9 cellular contexts compared by ENCODE assay signal in the genomic region with DNA sequence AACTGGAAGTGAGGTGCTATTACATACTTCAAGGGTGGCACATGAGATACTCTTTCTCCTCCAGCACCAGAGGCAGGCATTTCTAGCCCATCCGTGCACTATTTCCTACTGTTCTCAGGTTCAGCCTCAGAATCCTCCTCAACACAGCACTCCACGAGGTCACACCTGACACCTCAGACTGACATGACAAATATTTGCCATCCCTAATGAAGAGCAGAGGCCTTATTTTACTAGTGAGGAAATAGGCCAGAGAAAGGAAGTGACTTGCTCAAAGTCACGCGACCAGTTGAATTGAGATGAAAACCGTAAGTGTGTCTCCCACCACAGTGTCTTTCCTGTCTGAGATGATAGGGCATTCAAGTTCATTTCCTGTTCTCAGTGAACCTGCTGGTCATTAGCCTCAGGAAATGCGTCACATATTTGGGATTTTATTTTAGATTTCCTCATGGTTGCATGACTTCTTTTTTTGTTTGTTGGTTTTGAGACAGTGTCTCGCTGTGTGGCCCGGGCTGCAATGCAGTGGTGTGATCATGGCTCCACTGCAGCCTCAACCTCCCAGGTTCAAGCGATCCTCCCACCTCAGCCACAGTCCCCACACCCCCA. TPM values are rescaled to one million over a fixed set of nuclear protein-coding genes. Genes with fewer than 3 reads are reported as not detected.
DNase-seq lines count a peak whose midpoint lies in the region; ATAC-seq and TF ChIP-seq lines count a peak whose summit lies in the region.
"Had no signal": no experiment of that assay in that cellular context is flagged by ENCODE, and none has a peak within 500 bp of the region (broad histone marks: within the 10 kb centered on the region; RNA-seq: fewer than 3 reads in every experiment).

No MANE protein-coding gene starts in this region.

- intact Hi-C loops in Right ventricle myocardium inferior (cut with DNase I), result no loop called here
- intact Hi-C loops in activated B cell treated with CpG ODN at 0.5 μM for 24 hours (cut with micrococcal nuclease), result no loop called here
- intact Hi-C loops in gastrocnemius medialis (cut with DNase I; ENCODE audit: low total_unique reads), result no loop called here

- H3K4me3 ChIP-seq in right atrium auricular region, result no peak overlapping the region
- no peak overlapping the region for H3K4me3 ChIP-seq in gastrocnemius medialis
- no peak overlapping the region for H3K4me3 ChIP-seq in hepatocyte

- no peaks in the 10 kb centered on the region for H3K9me2 ChIP-seq in hepatocyte (replicated peaks; ENCODE audit: insufficient read depth)

- DNase-seq in Right ventricle myocardium inferior (ENCODE audit: missing footprints) (no peak), right atrium auricular region (ENCODE audit: low spot score) (no peak), activated B cell treated with CpG ODN at 0.5 μM for 24 hours (no peak), gastrocnemius medialis (no peak), hepatocyte (ENCODE audit: low spot score) (no peak), NCI-H1105 (lab: John Stamatoyannopoulos, UW) (no peak), nucleus accumbens (lab: John Stamatoyannopoulos, UW) (no peak)
- peak; percentile 25 to 80 for DNase-seq in central memory CD8-positive, alpha-beta T cell (ENCODE audit: low spot score in 2 of 2)

- H3K79me2 ChIP-seq in hepatocyte, result no peaks in the 10 kb centered on the region

- no peak overlapping the region for H3K4me2 ChIP-seq in hepatocyte

- TF ChIP-seq POLR2A in gastrocnemius medialis (IDR thresholded peaks at IDR 0.05), result no peak

- H3K27ac ChIP-seq in right atrium auricular region (peak overlapping the region in 1 of 2 donors; percentile 48), gastrocnemius medialis (peak overlapping the region; percentile 13 to 52 (median 45)), hepatocyte (no peak overlapping the region)

- TF ChIP-seq CTCF in right atrium auricular region (IDR thresholded peaks at IDR 0.05) (no peak), activated B cell treated with CpG ODN at 0.5 μM for 24 hours (IDR thresholded peaks at IDR 0.05) (no peak), gastrocnemius medialis (IDR thresholded peaks at IDR 0.05 in 4 of 5, conservative IDR thresholded peaks at IDR 0.05 in 1 of 5) (no peak), hepatocyte (IDR thresholded peaks at IDR 0.05; ENCODE audit: poor library complexity) (no peak)

- H3K27me3 Mint-ChIP-seq in activated B cell treated with CpG ODN at 0.5 μM for 24 hours, result peaks cover under 1% of the 10 kb centered on the region
- H3K27me3 Mint-ChIP-seq in central memory CD8-positive, alpha-beta T cell, result peaks cover 8% of the 10 kb centered on the region

- H3K4me3 Mint-ChIP-seq in activated B cell treated with CpG ODN at 0.5 μM for 24 hours, result peak overlapping the region; percentile 53
- H3K4me3 Mint-ChIP-seq in central memory CD8-positive, alpha-beta T cell, result peak overlapping the region; percentile 43

- H4K20me1 ChIP-seq in hepatocyte (ENCODE audit: insufficient read depth, poor library complexity, severe bottlenecking), result no peaks in the 10 kb centered on the region

- POLR2A ChIA-PET in activated B cell treated with CpG ODN at 0.5 μM for 24 hours (lab: Charles Lee), result interaction anchor here (0.6 to 1.3 kb wide), 2 partner anchors 11 to 163 kb away, joined by 3 read pairs; no protein-coding TSS in a partner anchor

- peak overlapping the region; percentile 84 for H3K27ac Mint-ChIP-seq in activated B cell treated with CpG ODN at 0.5 μM for 24 hours
- H3K27ac Mint-ChIP-seq in central memory CD8-positive, alpha-beta T cell (ENCODE audit: low read depth), result peak overlapping the region; percentile 97

- in situ Hi-C loops in gastrocnemius medialis (cut with MboI; ENCODE audit: low sequenced_read_pairs in 4 of 4), result no loop called here

- CTCF ChIA-PET in activated B cell treated with CpG ODN at 0.5 μM for 24 hours (lab: Charles Lee), result interaction anchor here (1.9 kb wide), 1 partner anchor 17 kb away, joined by 4 read pairs; no protein-coding TSS in a partner anchor

- H3K4me1 Mint-ChIP-seq in activated B cell treated with CpG ODN at 0.5 μM for 24 hours, result peaks cover 22% of the 10 kb centered on the region
- H3K4me1 Mint-ChIP-seq in central memory CD8-positive, alpha-beta T cell, result peaks cover 19% of the 10 kb centered on the region

- no peaks in the 10 kb centered on the region for H3K36me3 ChIP-seq in right atrium auricular region
- H3K36me3 ChIP-seq in gastrocnemius medialis, result no peaks in the 10 kb centered on the region
- no peaks in the 10 kb centered on the region for H3K36me3 ChIP-seq in hepatocyte (replicated peaks; ENCODE audit: insufficient read depth, low read depth)

- H3K9me3 Mint-ChIP-seq in activated B cell treated with CpG ODN at 0.5 μM for 24 hours, result no peaks in the 10 kb centered on the region
- no peaks in the 10 kb centered on the region for H3K9me3 Mint-ChIP-seq in central memory CD8-positive, alpha-beta T cell

- H2AFZ ChIP-seq in hepatocyte, result no peak overlapping the region

- H3K4me1 ChIP-seq in right atrium auricular region (peaks cover 0 to 12% of the 10 kb centered on the region in 2 donors), gastrocnemius medialis (peaks cover 10 to 11% of the 10 kb centered on the region in 2 donors), hepatocyte (ENCODE audit: insufficient read depth) (peaks cover 16% of the 10 kb centered on the region)

- no peaks in the 10 kb centered on the region for H3K36me3 Mint-ChIP-seq in activated B cell treated with CpG ODN at 0.5 μM for 24 hours (ENCODE audit: low read depth)
- peaks cover 5% of the 10 kb centered on the region for H3K36me3 Mint-ChIP-seq in central memory CD8-positive, alpha-beta T cell (ENCODE audit: insufficient read depth)

- H3K27me3 ChIP-seq in right atrium auricular region, result no peaks in the 10 kb centered on the region
- H3K27me3 ChIP-seq in gastrocnemius medialis, result no peaks in the 10 kb centered on the region
- H3K27me3 ChIP-seq in hepatocyte, result peaks cover 51% of the 10 kb centered on the region

- no peaks in the 10 kb centered on the region for H3K9me3 ChIP-seq in right atrium auricular region
- H3K9me3 ChIP-seq in gastrocnemius medialis, result no peaks in the 10 kb centered on the region
- H3K9me3 ChIP-seq in hepatocyte (ENCODE audit: low read depth), result no peaks in the 10 kb centered on the region

- ATAC-seq in Right ventricle myocardium inferior (peak; percentile 12), activated B cell treated with CpG ODN at 0.5 μM for 24 hours (ENCODE audit: low read depth) (peak; percentile 88), gastrocnemius medialis (peak; percentile 60 to 77)
- ATAC-seq in central memory CD8-positive, alpha-beta T cell (replicated peaks; ENCODE audit: extremely low read depth, poor library complexity, severe bottlenecking), result peak; percentile 93

- WGBS in hepatocyte (ENCODE audit: low lambda C conversion rate, missing lambda C conversion rate), result 83% methylated on average over 9 of the region's 9 CpGs

RNA-seq across cellular contexts. Expression of a gene that starts 23.5 kb away (rescaled TPM):
- total RNA-seq in Right ventricle myocardium inferior (not detected), right atrium auricular region (under 1 TPM in 1 of 2 donors, not detected in 1; 0.35 TPM), activated B cell treated with CpG ODN at 0.5 μM for 24 hours (not detected in 2 replicates), gastrocnemius medialis (not detected), hepatocyte (1.2 TPM in 1 of 2 replicates, not detected in the other)
- 0.58 and 0.81 TPM in 2 replicates for polyA plus RNA-seq in hepatocyte
- total RNA-seq: T-helper 1 cell treated with Interleukin-12 subunit alpha and Interleukin-12 subunit beta and Interleukin-4 antibody, amounts not matched to agents 30 ng/mL and 1 ng/mL, for 36 hours had no signal

RNA-seq across cellular contexts. Expression of a gene that starts 31.0 kb away (rescaled TPM):
- total RNA-seq in Right ventricle myocardium inferior, result 18.3 TPM
- 10 to 100 TPM; 19.6 to 35.7 TPM for total RNA-seq in right atrium auricular region
- total RNA-seq in activated B cell treated with CpG ODN at 0.5 μM for 24 hours, result 89.2 and 96.5 TPM in 2 replicates
- total RNA-seq in gastrocnemius medialis, result 10 to 100 TPM; 22.1 to 37.3 (median 24.2) TPM
- total RNA-seq in hepatocyte, result 18.2 and 19.0 TPM in 2 replicates
- polyA plus RNA-seq in hepatocyte, result 10.0 and 12.1 TPM in 2 replicates

Comparison
In these comparisons a context has a peak if more than half of its experiments do, and no peak if none do; other contexts are left out.
1. ATAC-seq: peak in every context shown above with its lines; median percentile 93 in central memory CD8-positive, alpha-beta T cell; 88 in activated B cell treated with CpG ODN at 0.5 μM for 24 hours; 68 in gastrocnemius medialis; 12 in Right ventricle myocardium inferior.
2. DNase-seq: peak in central memory CD8-positive, alpha-beta T cell (2 of 2); none in Right ventricle myocardium inferior (single experiment), right atrium auricular region (single experiment), activated B cell treated with CpG ODN at 0.5 μM for 24 hours (single experiment), gastrocnemius medialis (0 of 2), hepatocyte (single experiment), NCI-H1105 (single experiment) and nucleus accumbens (0 of 56).